ENCODE assay signal across 1 cellular context in the genomic region with DNA sequence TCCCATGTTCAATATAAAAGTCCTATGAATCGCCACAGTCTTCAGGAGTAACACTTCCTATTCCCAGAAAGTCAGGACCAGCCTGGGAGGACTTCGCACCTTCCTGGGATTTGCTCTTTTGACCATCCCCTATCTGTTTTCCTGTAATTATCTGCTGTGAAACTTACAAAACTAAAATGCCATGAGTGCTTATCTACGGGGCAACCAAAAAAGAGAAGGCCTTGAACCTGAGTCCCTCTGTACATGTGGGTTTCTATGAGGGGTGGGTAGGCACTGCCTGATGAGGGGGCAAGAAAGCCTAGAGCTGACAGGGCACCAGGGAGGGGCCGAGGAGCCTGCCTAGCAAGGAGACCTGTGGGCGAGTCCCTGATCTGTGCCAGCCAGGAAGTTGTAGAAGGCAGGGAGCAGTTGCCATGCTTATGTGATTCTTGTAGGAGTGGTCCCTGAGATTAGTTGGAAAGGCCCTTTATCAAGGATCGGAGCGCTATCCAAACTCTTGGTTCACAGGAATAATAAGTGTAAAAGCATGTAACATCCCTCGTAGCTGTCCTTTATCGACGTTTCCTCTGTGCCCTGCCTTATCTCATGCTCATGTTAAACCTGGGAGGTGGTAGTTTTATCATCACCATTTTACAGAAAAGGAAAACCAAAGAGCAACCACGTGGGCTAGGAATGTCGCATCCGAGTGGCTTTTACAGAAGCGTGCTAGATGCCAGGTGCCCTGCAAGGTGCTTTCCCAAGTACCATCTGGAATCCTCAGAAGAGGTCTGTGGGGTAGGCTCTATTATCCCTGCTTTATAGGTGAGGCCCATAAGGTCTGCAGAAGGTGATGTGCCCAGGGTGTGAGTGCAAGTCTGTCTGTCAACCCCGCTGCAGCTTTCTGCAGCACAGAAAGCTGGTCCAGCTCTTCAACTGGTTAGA.
TF ChIP-seq lines count a peak whose summit lies in the region.

No MANE protein-coding gene starts in this region.

TF ChIP-seq in HepG2, 621 proteins besides CTCF, POLR2A, EP300 and RAD21 (continued from another document):
- TF ChIP-seq, protein P1, sequence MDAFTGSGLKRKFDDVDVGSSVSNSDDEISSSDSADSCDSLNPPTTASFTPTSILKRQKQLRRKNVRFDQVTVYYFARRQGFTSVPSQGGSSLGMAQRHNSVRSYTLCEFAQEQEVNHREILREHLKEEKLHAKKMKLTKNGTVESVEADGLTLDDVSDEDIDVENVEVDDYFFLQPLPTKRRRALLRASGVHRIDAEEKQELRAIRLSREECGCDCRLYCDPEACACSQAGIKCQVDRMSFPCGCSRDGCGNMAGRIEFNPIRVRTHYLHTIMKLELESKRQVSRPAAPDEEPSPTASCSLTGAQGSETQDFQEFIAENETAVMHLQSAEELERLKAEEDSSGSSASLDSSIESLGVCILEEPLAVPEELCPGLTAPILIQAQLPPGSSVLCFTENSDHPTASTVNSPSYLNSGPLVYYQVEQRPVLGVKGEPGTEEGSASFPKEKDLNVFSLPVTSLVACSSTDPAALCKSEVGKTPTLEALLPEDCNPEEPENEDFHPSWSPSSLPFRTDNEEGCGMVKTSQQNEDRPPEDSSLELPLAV (CRISPR knock-in tag; conservative IDR thresholded peaks at IDR 0.05; ENCODE audit: low read depth), result no peak
- TF ChIP-seq EEA1 (CRISPR knock-in tag; IDR thresholded peaks at IDR 0.05; ENCODE audit: borderline replicate concordance), result no peak
- TF ChIP-seq, protein P2, sequence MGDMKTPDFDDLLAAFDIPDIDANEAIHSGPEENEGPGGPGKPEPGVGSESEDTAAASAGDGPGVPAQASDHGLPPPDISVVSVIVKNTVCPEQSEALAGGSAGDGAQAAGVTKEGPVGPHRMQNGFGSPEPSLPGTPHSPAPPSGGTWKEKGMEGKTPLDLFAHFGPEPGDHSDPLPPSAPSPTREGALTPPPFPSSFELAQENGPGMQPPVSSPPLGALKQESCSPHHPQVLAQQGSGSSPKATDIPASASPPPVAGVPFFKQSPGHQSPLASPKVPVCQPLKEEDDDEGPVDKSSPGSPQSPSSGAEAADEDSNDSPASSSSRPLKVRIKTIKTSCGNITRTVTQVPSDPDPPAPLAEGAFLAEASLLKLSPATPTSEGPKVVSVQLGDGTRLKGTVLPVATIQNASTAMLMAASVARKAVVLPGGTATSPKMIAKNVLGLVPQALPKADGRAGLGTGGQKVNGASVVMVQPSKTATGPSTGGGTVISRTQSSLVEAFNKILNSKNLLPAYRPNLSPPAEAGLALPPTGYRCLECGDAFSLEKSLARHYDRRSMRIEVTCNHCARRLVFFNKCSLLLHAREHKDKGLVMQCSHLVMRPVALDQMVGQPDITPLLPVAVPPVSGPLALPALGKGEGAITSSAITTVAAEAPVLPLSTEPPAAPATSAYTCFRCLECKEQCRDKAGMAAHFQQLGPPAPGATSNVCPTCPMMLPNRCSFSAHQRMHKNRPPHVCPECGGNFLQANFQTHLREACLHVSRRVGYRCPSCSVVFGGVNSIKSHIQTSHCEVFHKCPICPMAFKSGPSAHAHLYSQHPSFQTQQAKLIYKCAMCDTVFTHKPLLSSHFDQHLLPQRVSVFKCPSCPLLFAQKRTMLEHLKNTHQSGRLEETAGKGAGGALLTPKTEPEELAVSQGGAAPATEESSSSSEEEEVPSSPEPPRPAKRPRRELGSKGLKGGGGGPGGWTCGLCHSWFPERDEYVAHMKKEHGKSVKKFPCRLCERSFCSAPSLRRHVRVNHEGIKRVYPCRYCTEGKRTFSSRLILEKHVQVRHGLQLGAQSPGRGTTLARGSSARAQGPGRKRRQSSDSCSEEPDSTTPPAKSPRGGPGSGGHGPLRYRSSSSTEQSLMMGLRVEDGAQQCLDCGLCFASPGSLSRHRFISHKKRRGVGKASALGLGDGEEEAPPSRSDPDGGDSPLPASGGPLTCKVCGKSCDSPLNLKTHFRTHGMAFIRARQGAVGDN (CRISPR knock-in tag; IDR thresholded peaks at IDR 0.05), result peak; percentile 26; the same call in 1 of the 2 replicates
- TF ChIP-seq SPEN (CRISPR knock-in tag; IDR thresholded peaks at IDR 0.05; ENCODE audit: low read depth), result no peak; the same call in 1 of the 2 replicates
- TF ChIP-seq TMF1 (CRISPR knock-in tag; IDR thresholded peaks at IDR 0.05; ENCODE audit: low read depth), result no peak
- TF ChIP-seq MIXL1 (CRISPR knock-in tag; IDR thresholded peaks at IDR 0.05), result 0 out of 2 replicates have a peak, but pooled peaks have one; percentile 21
- TF ChIP-seq, protein P3, sequence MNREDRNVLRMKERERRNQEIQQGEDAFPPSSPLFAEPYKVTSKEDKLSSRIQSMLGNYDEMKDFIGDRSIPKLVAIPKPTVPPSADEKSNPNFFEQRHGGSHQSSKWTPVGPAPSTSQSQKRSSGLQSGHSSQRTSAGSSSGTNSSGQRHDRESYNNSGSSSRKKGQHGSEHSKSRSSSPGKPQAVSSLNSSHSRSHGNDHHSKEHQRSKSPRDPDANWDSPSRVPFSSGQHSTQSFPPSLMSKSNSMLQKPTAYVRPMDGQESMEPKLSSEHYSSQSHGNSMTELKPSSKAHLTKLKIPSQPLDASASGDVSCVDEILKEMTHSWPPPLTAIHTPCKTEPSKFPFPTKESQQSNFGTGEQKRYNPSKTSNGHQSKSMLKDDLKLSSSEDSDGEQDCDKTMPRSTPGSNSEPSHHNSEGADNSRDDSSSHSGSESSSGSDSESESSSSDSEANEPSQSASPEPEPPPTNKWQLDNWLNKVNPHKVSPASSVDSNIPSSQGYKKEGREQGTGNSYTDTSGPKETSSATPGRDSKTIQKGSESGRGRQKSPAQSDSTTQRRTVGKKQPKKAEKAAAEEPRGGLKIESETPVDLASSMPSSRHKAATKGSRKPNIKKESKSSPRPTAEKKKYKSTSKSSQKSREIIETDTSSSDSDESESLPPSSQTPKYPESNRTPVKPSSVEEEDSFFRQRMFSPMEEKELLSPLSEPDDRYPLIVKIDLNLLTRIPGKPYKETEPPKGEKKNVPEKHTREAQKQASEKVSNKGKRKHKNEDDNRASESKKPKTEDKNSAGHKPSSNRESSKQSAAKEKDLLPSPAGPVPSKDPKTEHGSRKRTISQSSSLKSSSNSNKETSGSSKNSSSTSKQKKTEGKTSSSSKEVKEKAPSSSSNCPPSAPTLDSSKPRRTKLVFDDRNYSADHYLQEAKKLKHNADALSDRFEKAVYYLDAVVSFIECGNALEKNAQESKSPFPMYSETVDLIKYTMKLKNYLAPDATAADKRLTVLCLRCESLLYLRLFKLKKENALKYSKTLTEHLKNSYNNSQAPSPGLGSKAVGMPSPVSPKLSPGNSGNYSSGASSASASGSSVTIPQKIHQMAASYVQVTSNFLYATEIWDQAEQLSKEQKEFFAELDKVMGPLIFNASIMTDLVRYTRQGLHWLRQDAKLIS (CRISPR knock-in tag; IDR thresholded peaks at IDR 0.05), result no peak
- TF ChIP-seq BCL6 (CRISPR knock-in tag; IDR thresholded peaks at IDR 0.05), result peak; percentile 65; the same call in 1 of the 2 replicates
- TF ChIP-seq, protein P4, sequence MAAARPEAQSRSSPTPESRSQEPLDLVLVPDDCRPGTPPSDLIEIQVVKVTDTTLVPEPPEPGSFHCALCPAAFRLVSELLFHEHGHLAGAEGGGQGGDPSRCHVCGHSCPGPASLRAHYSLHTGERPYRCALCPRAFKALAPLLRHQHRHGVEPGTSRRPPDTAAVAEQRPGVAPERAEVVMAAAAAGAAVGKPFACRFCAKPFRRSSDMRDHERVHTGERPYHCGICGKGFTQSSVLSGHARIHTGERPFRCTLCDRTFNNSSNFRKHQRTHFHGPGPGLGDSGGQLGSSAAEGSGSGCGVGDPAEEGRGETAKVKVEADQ (CRISPR knock-in tag; IDR thresholded peaks at IDR 0.05; ENCODE audit: borderline replicate concordance), result no peak
- no peak for TF ChIP-seq NFRKB (IDR thresholded peaks at IDR 0.05)
